In genomic region chr20:51352790-51353189, GRCh38 we compare ENCODE assay signal across 27 cellular contexts.
"Had no signal": no experiment of that assay in that cellular context is flagged by ENCODE, and none has a peak within 500 bp of the region (broad histone marks: within the 10 kb centered on the region; RNA-seq: fewer than 3 reads in every experiment).

No MANE protein-coding gene starts in this region.

- H3K27me3 ChIP-seq: esophagus muscularis mucosa, foreskin keratinocyte, gastroesophageal sphincter, neural progenitor cell, right atrium auricular region, stomach, thyroid gland had no signal

- H3K4me2 ChIP-seq: neural progenitor cell had no signal

- H2AFZ ChIP-seq: neural progenitor cell had no signal

- H3K4me1 Mint-ChIP-seq: memory B cell, naive B cell, neural progenitor cell had no signal

- H3K27ac Mint-ChIP-seq: immature natural killer cell; memory B cell; naive B cell; nephron; neural progenitor cell; stimulated activated effector memory CD8-positive, alpha-beta T cell treated with anti-CD3 and anti-CD28 coated beads, Interleukin-12 subunit alpha, Interleukin-12 subunit beta, amount 100 ng/mL, for 72 hours had no signal

- H3K4me1 ChIP-seq: foreskin keratinocyte, gastroesophageal sphincter, neural progenitor cell, prostate gland, right atrium auricular region, sigmoid colon had no signal

- H3K4me3 Mint-ChIP-seq: immature natural killer cell; memory B cell; naive B cell; nephron; neural progenitor cell; stimulated activated effector memory CD8-positive, alpha-beta T cell treated with anti-CD3 and anti-CD28 coated beads, Interleukin-12 subunit alpha, Interleukin-12 subunit beta, amount 100 ng/mL, for 72 hours had no signal

- H3K36me3 ChIP-seq: esophagus muscularis mucosa, gastroesophageal sphincter, heart left ventricle, neural progenitor cell, prostate gland, right atrium auricular region, sigmoid colon, stomach, thyroid gland had no signal

- H3K9me3 ChIP-seq: esophagus muscularis mucosa, gastroesophageal sphincter, heart left ventricle, prostate gland, right atrium auricular region, sigmoid colon, stomach, thyroid gland had no signal

- ATAC-seq: foreskin keratinocyte; gastroesophageal sphincter; heart left ventricle; stimulated activated effector memory CD8-positive, alpha-beta T cell treated with anti-CD3 and anti-CD28 coated beads, Interleukin-12 subunit alpha, Interleukin-12 subunit beta, amount 100 ng/mL, for 72 hours had no signal

- H3K9me3 Mint-ChIP-seq: immature natural killer cell, naive B cell, nephron, neural progenitor cell had no signal

- DNase-seq: dermis blood vessel endothelial cell; effector memory CD4-positive, alpha-beta T cell; foreskin keratinocyte; heart left ventricle; hippocampal formation; immature natural killer cell; islet precursor cell; kidney glomerular epithelial cell; naive B cell; sigmoid colon; stimulated activated CD4-positive, alpha-beta T cell treated with anti-CD3 and anti-CD28 coated beads, Interleukin-2, amount 100 ng/mL, for 24 hours; stimulated activated CD4-positive, alpha-beta T cell treated with anti-CD3 and anti-CD28 coated beads, Interleukin-4, amount 100 ng/mL, for 24 hours; stimulated activated naive CD4-positive, alpha-beta T cell treated with Interleukin-2 at 50 U/mL for 16 hours; stomach; thyroid gland; trophoblast cell had no signal

- H3K27ac ChIP-seq: coronary artery, esophagus muscularis mucosa, foreskin keratinocyte, gastroesophageal sphincter, heart left ventricle, neural progenitor cell, prostate gland, right atrium auricular region, sigmoid colon, skin epidermis, stomach, thyroid gland had no signal

- H3K4me3 ChIP-seq: coronary artery, esophagus muscularis mucosa, gastroesophageal sphincter, heart left ventricle, lung, neural progenitor cell, prostate gland, right atrium auricular region, sigmoid colon, skin epidermis, stomach, thyroid gland had no signal

- H3K9ac ChIP-seq: neural progenitor cell had no signal

- H3K36me3 Mint-ChIP-seq: naive B cell; neural progenitor cell; stimulated activated effector memory CD8-positive, alpha-beta T cell treated with anti-CD3 and anti-CD28 coated beads, Interleukin-12 subunit alpha, Interleukin-12 subunit beta, amount 100 ng/mL, for 72 hours had no signal
